In genomic region chr20:45822863-45823262, GRCh38 we compare ENCODE assay signal across 9 cellular contexts. TPM values are rescaled to one million over a fixed set of nuclear protein-coding genes. Genes with fewer than 3 reads are reported as not detected.
DNase-seq lines count a peak whose midpoint lies in the region; ATAC-seq, FAIRE-seq and TF ChIP-seq lines count a peak whose summit lies in the region.
"Had no signal": no experiment of that assay in that cellular context is flagged by ENCODE, and none has a peak within 500 bp of the region (broad histone marks: within the 10 kb centered on the region; RNA-seq: fewer than 3 reads in every experiment).

No MANE protein-coding gene starts in this region.

- TF ChIP-seq RAD21 in K562 (CRISPR knock-in tag; conservative IDR thresholded peaks at IDR 0.05 in 1 of 2, IDR thresholded peaks at IDR 0.05 in 1 of 2): no peak

- H2AFZ ChIP-seq in K562 (ENCODE audit: low read depth, low read length): no peak overlapping the region

- intact Hi-C loops in K562 (cut with micrococcal nuclease): no loop called here
- intact Hi-C loops in naive thymus-derived CD4-positive, alpha-beta T cell (cut with micrococcal nuclease): no loop called here

- peaks cover 12 to 27% (median 19%) of the 10 kb centered on the region in 4 donors for H3K4me1 Mint-ChIP-seq in naive thymus-derived CD8-positive, alpha-beta T cell
- H3K4me1 Mint-ChIP-seq in naive thymus-derived CD4-positive, alpha-beta T cell: peaks cover 12 to 26% (median 19%) of the 10 kb centered on the region in 7 donors

- H3K27me3 ChIP-seq in K562 (ENCODE audit: control insufficient read depth in 2 of 2, insufficient read depth in 2 of 2, low read length in 2 of 2): peaks cover 0 to 4% of the 10 kb centered on the region in 2 experiments; a peak in 1 of 5 replicates
- peaks cover 3 to 10% of the 10 kb centered on the region in 2 donors for H3K27me3 ChIP-seq in naive thymus-derived CD4-positive, alpha-beta T cell (ENCODE audit: control insufficient read depth in 2 of 2, insufficient read depth in 2 of 2, low read length in 2 of 2)

- H3K4me3 Mint-ChIP-seq in naive thymus-derived CD8-positive, alpha-beta T cell: peak overlapping the region in 7 of 10 donors; percentile 15 to 86 (median 41)
- H3K4me3 Mint-ChIP-seq in naive thymus-derived CD4-positive, alpha-beta T cell: peak overlapping the region in 4 of 10 donors; percentile 17 to 88 (median 33)

- no peak overlapping the region for H3K27ac Mint-ChIP-seq in naive thymus-derived CD8-positive, alpha-beta T cell
- H3K27ac Mint-ChIP-seq in naive thymus-derived CD4-positive, alpha-beta T cell: no peak overlapping the region

- in situ Hi-C loops in K562 (cut with MboI): no loop called here

- H3K27ac ChIP-seq in K562 (ENCODE audit: extremely low read depth, low read depth, low read length): no peak overlapping the region
- H3K27ac ChIP-seq in naive thymus-derived CD4-positive, alpha-beta T cell (ENCODE audit: low read depth, low read length): no peak overlapping the region

- no peak for TF ChIP-seq POLR2A in K562 (conservative IDR thresholded peaks at IDR 0.05)

- 25% methylated on average over 21 of the region's 24 CpGs for WGBS in K562 (ENCODE audit: insufficient coverage, low coverage, missing lambda C conversion rate)

- H3K4me1 ChIP-seq in K562 (replicated peaks in 1 of 2; ENCODE audit: control insufficient read depth in 2 of 2, insufficient read depth in 2 of 2, low read length in 2 of 2): peaks cover 14 to 38% of the 10 kb centered on the region in 2 experiments; a peak in 4 of 5 replicates
- peaks cover 0 to 7% of the 10 kb centered on the region in 2 donors for H3K4me1 ChIP-seq in naive thymus-derived CD4-positive, alpha-beta T cell (ENCODE audit: control insufficient read depth in 2 of 2, insufficient read depth in 2 of 2, low read length in 2 of 2)

- H3K9me1 ChIP-seq in K562 (ENCODE audit: control insufficient read depth, insufficient read depth, low read length): no peaks in the 10 kb centered on the region

- H3K9me3 ChIP-seq in K562 (replicated peaks; ENCODE audit: control insufficient read depth, insufficient read depth, low read depth, low read length): no peaks in the 10 kb centered on the region
- H3K9me3 ChIP-seq in naive thymus-derived CD4-positive, alpha-beta T cell (ENCODE audit: control insufficient read depth in 2 of 3, low read length in 3 of 3): no peaks in the 10 kb centered on the region

- H3K36me3 Mint-ChIP-seq in naive thymus-derived CD8-positive, alpha-beta T cell: peaks cover 0 to 3% (median 0%) of the 10 kb centered on the region in 3 donors
- peaks cover 0 to 2% (median 0%) of the 10 kb centered on the region in 5 donors for H3K36me3 Mint-ChIP-seq in naive thymus-derived CD4-positive, alpha-beta T cell

- H3K27me3 Mint-ChIP-seq in naive thymus-derived CD8-positive, alpha-beta T cell: peaks cover 11 to 50% (median 27%) of the 10 kb centered on the region in 5 donors
- H3K27me3 Mint-ChIP-seq in naive thymus-derived CD4-positive, alpha-beta T cell: peaks cover 22 to 36% (median 33%) of the 10 kb centered on the region in 5 donors

- H4K20me1 ChIP-seq in K562 (replicated peaks; ENCODE audit: control insufficient read depth, insufficient read depth, low read length): no peaks in the 10 kb centered on the region

- FAIRE-seq in K562 (lab: Jason Lieb, UNC): no peak

- BruUV-seq in K562 (replicated peaks; lab: Mats Ljungman, UMichigan): no TSS peak

- no peaks in the 10 kb centered on the region for H3K79me2 ChIP-seq in K562 (ENCODE audit: control insufficient read depth, insufficient read depth, low read length)

- H3K4me2 ChIP-seq in K562 (ENCODE audit: insufficient read depth, low read length): no peak overlapping the region

- peak overlapping the region in 1 of 2 experiments; percentile 72; a peak in 2 of 4 replicates for H3K9ac ChIP-seq in K562 (ENCODE audit: insufficient read depth in 1 of 2, low read depth in 2 of 2, low read length in 2 of 2)

- H3K4me3 ChIP-seq in K562: no peak overlapping the region
- H3K4me3 ChIP-seq in naive thymus-derived CD4-positive, alpha-beta T cell (ENCODE audit: low read length): no peak overlapping the region

- no peaks in the 10 kb centered on the region for H3K36me3 ChIP-seq in K562 (ENCODE audit: control insufficient read depth, insufficient read depth, low read length)
- no peaks in the 10 kb centered on the region for H3K36me3 ChIP-seq in naive thymus-derived CD4-positive, alpha-beta T cell (ENCODE audit: control insufficient read depth in 2 of 3, insufficient read depth in 3 of 3, low read length in 3 of 3)

- POLR2A ChIA-PET in K562 (lab: Yijun Ruan, JAX): interaction anchor here (0.6 to 0.9 kb wide), 4 partner anchors 8 to 1718 kb away, joined by 3 read pairs; partner anchors contain the start of gene SNX21
- POLR2A ChIA-PET in naive thymus-derived CD8-positive, alpha-beta T cell (lab: Charles Lee): interaction anchor here (0.7 to 1.6 kb wide), 3 partner anchors 10 to 116 kb away, joined by 3 read pairs; partner anchors contain the start of gene UBE2C
- POLR2A ChIA-PET in naive thymus-derived CD4-positive, alpha-beta T cell (lab: Charles Lee): no interaction called here

- ATAC-seq in K562 (no peak; the same call in 2 of the 3 replicates), HG03571 (IDR thresholded peaks at IDR 0.05; ENCODE audit: unreplicated experiment) (no peak)
- ATAC-seq in naive thymus-derived CD8-positive, alpha-beta T cell: peak in 1 of 2 donors; percentile 27
- no peak for ATAC-seq in naive thymus-derived CD4-positive, alpha-beta T cell

- TF ChIP-seq EP300 in K562 (IDR thresholded peaks at IDR 0.05; ENCODE audit: low read length): no peak

- H3K9me3 Mint-ChIP-seq in naive thymus-derived CD8-positive, alpha-beta T cell: no peaks in the 10 kb centered on the region
- H3K9me3 Mint-ChIP-seq in naive thymus-derived CD4-positive, alpha-beta T cell: no peaks in the 10 kb centered on the region

- DNase-seq in D341Med (ENCODE audit: low spot score) (peak; percentile 70), NCI-H1092 (lab: John Stamatoyannopoulos, UW) (peak; percentile 19), K562 (ENCODE audit: extremely low read depth in 1 of 4, low spot score in 3 of 4) (no peak), ecto neural progenitor cell (ENCODE audit: low spot score) (no peak)
- DNase-seq in naive thymus-derived CD8-positive, alpha-beta T cell: no peak
- DNase-seq in naive thymus-derived CD4-positive, alpha-beta T cell: no peak
- no peak for DNase-seq in activated CD4-positive, alpha-beta T cell treated with anti-CD3 and anti-CD28 coated beads for 4 hours
- DNase-seq: activated T-cell treated with anti-CD3 and anti-CD28 coated beads for 4 hours had no signal

- CTCF ChIA-PET in K562 (lab: Yijun Ruan, JAX; ENCODE audit: low intra/inter-chr PET ratio): interaction anchor here (0.6 kb wide), 1 partner anchor 39 kb away, joined by 4 read pairs; no protein-coding TSS in a partner anchor
- CTCF ChIA-PET in naive thymus-derived CD4-positive, alpha-beta T cell (lab: Charles Lee): no interaction called here

- no peak for TF ChIP-seq CTCF in K562 (IDR thresholded peaks at IDR 0.05 in 2 of 3, conservative IDR thresholded peaks at IDR 0.05 in 1 of 3; ENCODE audit: insufficient read depth in 2 of 3, low read depth in 1 of 3, low read length in 3 of 3)

RNA-seq across cellular contexts. Expression of gene TNNC2, which starts 4.2 kb away (rescaled TPM):
- total RNA-seq in K562 (2011; cell fraction: chromatin; rRNA removed; ENCODE audit: low replicate concordance): not detected in 2 replicates
- total RNA-seq in K562 (2011; cell fraction: nucleolus; rRNA removed): not detected in 2 replicates
- not detected in 2 replicates for total RNA-seq in K562 (2011; cell fraction: nucleoplasm; rRNA removed)
- total RNA-seq in K562 (2014; rRNA removed): not detected in 2 replicates
- total RNA-seq in K562 (2014; rRNA removed; fragmentation: Illumina TruSeq; extraction: Trizol): not detected in 2 replicates
- not detected in 2 replicates for total RNA-seq in K562 (2015; rRNA removed; fragmentation: Illumina TruSeq; extraction: Trizol)
- not detected in 2 replicates for total RNA-seq in K562 (2021)
- polyA plus RNA-seq in K562 (2011; rRNA removed): not detected in 2 replicates
- polyA plus RNA-seq in K562 (2011; cell fraction: cytosol; rRNA removed): not detected in 2 replicates
- 0.21 TPM in 1 of 2 replicates, not detected in the other for polyA plus RNA-seq in K562 (2011; cell fraction: nucleus; rRNA removed)
- polyA plus RNA-seq in K562 (2012): 0.12 TPM in 1 of 2 replicates, not detected in the other
- polyA plus RNA-seq in K562 (2014; fragmentation: Illumina TruSeq; extraction: Trizol): not detected in 2 replicates
- polyA plus RNA-seq in K562 (2014; fragmentation: Nextera tagmentation; extraction: Ambion mirVana): not detected
- polyA plus RNA-seq in K562 (2014; rRNA removed): not detected in 2 replicates
- not detected in 2 replicates for polyA minus RNA-seq in K562 (2011; rRNA and poly(A)+ RNA removed)
- polyA minus RNA-seq in K562 (2011; cell fraction: cytosol; rRNA and poly(A)+ RNA removed): not detected in 2 replicates
- not detected in 2 replicates for polyA minus RNA-seq in K562 (2011; cell fraction: nucleus; rRNA and poly(A)+ RNA removed)
- total RNA-seq in naive thymus-derived CD8-positive, alpha-beta T cell: under 1 TPM in 1 of 2 experiments, not detected in 1; 0.58 TPM
- polyA plus RNA-seq in naive thymus-derived CD8-positive, alpha-beta T cell: under 1 TPM in 1 of 3 donors, not detected in 2; 0.53 TPM
- 1 to 10 TPM in 1 of 5 experiments, under 1 TPM in 1, not detected in 3; 0.59 to 1.4 TPM for total RNA-seq in naive thymus-derived CD4-positive, alpha-beta T cell
- polyA plus RNA-seq in naive thymus-derived CD4-positive, alpha-beta T cell: not detected

RNA-seq across cellular contexts. Expression of gene UBE2C, which starts 10.4 kb away (rescaled TPM):
- total RNA-seq in K562 (2011; cell fraction: chromatin; rRNA removed; ENCODE audit: low replicate concordance): 3.7 and 4.6 TPM in 2 replicates
- total RNA-seq in K562 (2011; cell fraction: nucleolus; rRNA removed): 1.8 and 3.4 TPM in 2 replicates
- 1.8 and 3.6 TPM in 2 replicates for total RNA-seq in K562 (2011; cell fraction: nucleoplasm; rRNA removed)
- total RNA-seq in K562 (2014; rRNA removed) (0.41 and 0.68 TPM in 2 replicates), K562 (2014; rRNA removed; fragmentation: Illumina TruSeq; extraction: Trizol) (0.48 and 0.69 TPM in 2 replicates), K562 (2015; rRNA removed; fragmentation: Illumina TruSeq; extraction: Trizol) (0.83 and 0.98 TPM in 2 replicates), K562 (2021) (1.5 and 1.7 TPM in 2 replicates)
- polyA plus RNA-seq in K562 (2011; rRNA removed) (1.4 and 1.7 TPM in 2 replicates), K562 (2014; fragmentation: Illumina TruSeq; extraction: Trizol) (0.51 and 1.1 TPM in 2 replicates), K562 (2014; fragmentation: Nextera tagmentation; extraction: Ambion mirVana) (under 1 TPM; 0.52 to 0.63 TPM), K562 (2014; rRNA removed) (1.5 and 1.6 TPM in 2 replicates)
- 0.78 and 1.4 TPM in 2 replicates for polyA plus RNA-seq in K562 (2011; cell fraction: cytosol; rRNA removed)
- polyA plus RNA-seq in K562 (2011; cell fraction: nucleus; rRNA removed): 3.6 and 6.6 TPM in 2 replicates
- 0.68 and 0.78 TPM in 2 replicates for polyA plus RNA-seq in K562 (2012)
- not detected in 2 replicates for polyA minus RNA-seq in K562 (2011; rRNA and poly(A)+ RNA removed)
- polyA minus RNA-seq in K562 (2011; cell fraction: cytosol; rRNA and poly(A)+ RNA removed): 7.5 and 27.5 TPM in 2 replicates
- 1.9 and 5.8 TPM in 2 replicates for polyA minus RNA-seq in K562 (2011; cell fraction: nucleus; rRNA and poly(A)+ RNA removed)
- under 1 TPM in 1 of 2 experiments, not detected in 1; 0.44 TPM for total RNA-seq in naive thymus-derived CD8-positive, alpha-beta T cell
- not detected for polyA plus RNA-seq in naive thymus-derived CD8-positive, alpha-beta T cell
- 100 to 1,000 TPM in 1 of 5 experiments, under 1 TPM in 3, not detected in 1; 0.50 to 129 (median 0.75) TPM for total RNA-seq in naive thymus-derived CD4-positive, alpha-beta T cell
- polyA plus RNA-seq in naive thymus-derived CD4-positive, alpha-beta T cell: not detected

RNA-seq across cellular contexts. Expression of gene SNX21, which starts 10.7 kb away (rescaled TPM):
- total RNA-seq in K562 (2011; cell fraction: chromatin; rRNA removed; ENCODE audit: low replicate concordance): 1.0 and 1.1 TPM in 2 replicates
- 0.92 and 1.0 TPM in 2 replicates for total RNA-seq in K562 (2011; cell fraction: nucleolus; rRNA removed)
- 0.61 and 0.95 TPM in 2 replicates for total RNA-seq in K562 (2011; cell fraction: nucleoplasm; rRNA removed)
- total RNA-seq in K562 (2014; rRNA removed): 0.65 and 0.91 TPM in 2 replicates
- total RNA-seq in K562 (2014; rRNA removed; fragmentation: Illumina TruSeq; extraction: Trizol): 0.18 and 0.19 TPM in 2 replicates
- total RNA-seq in K562 (2015; rRNA removed; fragmentation: Illumina TruSeq; extraction: Trizol): 0.57 and 0.69 TPM in 2 replicates
- total RNA-seq in K562 (2021): 0.65 and 1.2 TPM in 2 replicates
- 0.18 TPM in 2 replicates for polyA plus RNA-seq in K562 (2011; rRNA removed)
- 0.49 and 1.7 TPM in 2 replicates for polyA plus RNA-seq in K562 (2011; cell fraction: cytosol; rRNA removed)
- polyA plus RNA-seq in K562 (2011; cell fraction: nucleus; rRNA removed): 0.58 TPM in 2 replicates
- 0.83 and 2.7 TPM in 2 replicates for polyA plus RNA-seq in K562 (2012)
- polyA plus RNA-seq in K562 (2014; fragmentation: Illumina TruSeq; extraction: Trizol): 0.22 and 0.26 TPM in 2 replicates
- polyA plus RNA-seq in K562 (2014; fragmentation: Nextera tagmentation; extraction: Ambion mirVana): under 1 TPM; 0.10 to 0.42 TPM
- polyA plus RNA-seq in K562 (2014; rRNA removed): 0.58 and 1.2 TPM in 2 replicates
- 0.06 and 0.07 TPM in 2 replicates for polyA minus RNA-seq in K562 (2011; rRNA and poly(A)+ RNA removed)
- 0.91 TPM in 1 of 2 replicates, not detected in the other for polyA minus RNA-seq in K562 (2011; cell fraction: cytosol; rRNA and poly(A)+ RNA removed)
- 0.56 and 0.67 TPM in 2 replicates for polyA minus RNA-seq in K562 (2011; cell fraction: nucleus; rRNA and poly(A)+ RNA removed)
- 1 to 10 TPM; 1.3 to 1.8 TPM for total RNA-seq in naive thymus-derived CD8-positive, alpha-beta T cell
- polyA plus RNA-seq in naive thymus-derived CD8-positive, alpha-beta T cell: 1 to 10 TPM in 2 of 3 donors, under 1 TPM in 1; 0.30 to 2.2 (median 1.4) TPM
- total RNA-seq in naive thymus-derived CD4-positive, alpha-beta T cell: 1 to 10 TPM in 3 of 5 experiments, under 1 TPM in 2; 0.93 to 4.9 (median 1.5) TPM
- 1 to 10 TPM in 1 of 2 donors, under 1 TPM in 1; 0.30 to 1.1 TPM for polyA plus RNA-seq in naive thymus-derived CD4-positive, alpha-beta T cell

RNA-seq across cellular contexts. Expression of gene DNTTIP1, which starts 31.1 kb away (rescaled TPM):
- total RNA-seq in K562 (2011; cell fraction: chromatin; rRNA removed; ENCODE audit: low replicate concordance): 15.1 and 26.7 TPM in 2 replicates
- total RNA-seq in K562 (2011; cell fraction: nucleolus; rRNA removed): 13.7 and 19.7 TPM in 2 replicates
- total RNA-seq in K562 (2011; cell fraction: nucleoplasm; rRNA removed): 15.3 and 22.2 TPM in 2 replicates
- 27.4 and 27.9 TPM in 2 replicates for total RNA-seq in K562 (2014; rRNA removed)
- total RNA-seq in K562 (2014; rRNA removed; fragmentation: Illumina TruSeq; extraction: Trizol): 13.8 and 15.8 TPM in 2 replicates
- 17.8 and 18.0 TPM in 2 replicates for total RNA-seq in K562 (2015; rRNA removed; fragmentation: Illumina TruSeq; extraction: Trizol)
- 28.1 and 30.0 TPM in 2 replicates for total RNA-seq in K562 (2021)
- 33.3 and 37.9 TPM in 2 replicates for polyA plus RNA-seq in K562 (2011; rRNA removed)
- 38.3 and 40.4 TPM in 2 replicates for polyA plus RNA-seq in K562 (2011; cell fraction: cytosol; rRNA removed)
- 22.9 and 27.7 TPM in 2 replicates for polyA plus RNA-seq in K562 (2011; cell fraction: nucleus; rRNA removed)
- 30.0 and 36.6 TPM in 2 replicates for polyA plus RNA-seq in K562 (2012)
- 39.8 and 46.3 TPM in 2 replicates for polyA plus RNA-seq in K562 (2014; fragmentation: Illumina TruSeq; extraction: Trizol)
- polyA plus RNA-seq in K562 (2014; fragmentation: Nextera tagmentation; extraction: Ambion mirVana): 10 to 100 TPM in 1 of 2 experiments, 1 to 10 TPM in 1; 8.6 to 11.1 TPM
- 55.9 and 58.8 TPM in 2 replicates for polyA plus RNA-seq in K562 (2014; rRNA removed)
- polyA minus RNA-seq in K562 (2011; rRNA and poly(A)+ RNA removed): 24.8 and 25.8 TPM in 2 replicates
- 12.1 and 12.9 TPM in 2 replicates for polyA minus RNA-seq in K562 (2011; cell fraction: cytosol; rRNA and poly(A)+ RNA removed)
- 7.1 and 12.2 TPM in 2 replicates for polyA minus RNA-seq in K562 (2011; cell fraction: nucleus; rRNA and poly(A)+ RNA removed)
- total RNA-seq in naive thymus-derived CD8-positive, alpha-beta T cell: 10 to 100 TPM; 18.5 to 26.3 TPM
- 10 to 100 TPM; 26.3 to 41.2 (median 29.5) TPM for polyA plus RNA-seq in naive thymus-derived CD8-positive, alpha-beta T cell
- 10 to 100 TPM; 13.1 to 31.7 (median 18.8) TPM for total RNA-seq in naive thymus-derived CD4-positive, alpha-beta T cell
- 10 to 100 TPM; 39.2 to 40.3 TPM for polyA plus RNA-seq in naive thymus-derived CD4-positive, alpha-beta T cell

RNA-seq across cellular contexts. Expression of gene WFDC3, which starts 31.2 kb away (rescaled TPM):
- not detected in 2 replicates for total RNA-seq in K562 (2011; cell fraction: chromatin; rRNA removed; ENCODE audit: low replicate concordance)
- not detected in 2 replicates for total RNA-seq in K562 (2011; cell fraction: nucleolus; rRNA removed)
- 0.44 TPM in 1 of 2 replicates, not detected in the other for total RNA-seq in K562 (2011; cell fraction: nucleoplasm; rRNA removed)
- total RNA-seq in K562 (2014; rRNA removed): not detected in 2 replicates
- total RNA-seq in K562 (2014; rRNA removed; fragmentation: Illumina TruSeq; extraction: Trizol): not detected in 2 replicates
- not detected in 2 replicates for total RNA-seq in K562 (2015; rRNA removed; fragmentation: Illumina TruSeq; extraction: Trizol)
- total RNA-seq in K562 (2021): 0.45 TPM in 1 of 2 replicates, not detected in the other
- polyA plus RNA-seq in K562 (2011; rRNA removed): not detected in 2 replicates
- polyA plus RNA-seq in K562 (2011; cell fraction: cytosol; rRNA removed): not detected in 2 replicates
- 0.21 TPM in 2 replicates for polyA plus RNA-seq in K562 (2011; cell fraction: nucleus; rRNA removed)
- not detected in 2 replicates for polyA plus RNA-seq in K562 (2012)
- polyA plus RNA-seq in K562 (2014; fragmentation: Illumina TruSeq; extraction: Trizol): not detected in 2 replicates
- under 1 TPM in 1 of 2 experiments, not detected in 1; 0.28 TPM for polyA plus RNA-seq in K562 (2014; fragmentation: Nextera tagmentation; extraction: Ambion mirVana)
- 0.85 TPM in 1 of 2 replicates, not detected in the other for polyA plus RNA-seq in K562 (2014; rRNA removed)
- not detected in 2 replicates for polyA minus RNA-seq in K562 (2011; rRNA and poly(A)+ RNA removed)
- polyA minus RNA-seq in K562 (2011; cell fraction: cytosol; rRNA and poly(A)+ RNA removed): not detected in 2 replicates
- not detected in 2 replicates for polyA minus RNA-seq in K562 (2011; cell fraction: nucleus; rRNA and poly(A)+ RNA removed)
- total RNA-seq in naive thymus-derived CD8-positive, alpha-beta T cell: not detected
- polyA plus RNA-seq in naive thymus-derived CD8-positive, alpha-beta T cell: under 1 TPM in 1 of 3 donors, not detected in 2; 0.73 TPM
- not detected for total RNA-seq in naive thymus-derived CD4-positive, alpha-beta T cell
- not detected for polyA plus RNA-seq in naive thymus-derived CD4-positive, alpha-beta T cell

Comparison
In these comparisons a context has a peak if more than half of its experiments do, and no peak if none do; other contexts are left out.
1. DNase-seq: peak in D341Med (single experiment) and NCI-H1092 (single experiment); none in K562 (0 of 4), naive thymus-derived CD8-positive, alpha-beta T cell (0 of 10), naive thymus-derived CD4-positive, alpha-beta T cell (0 of 9), activated CD4-positive, alpha-beta T cell treated with anti-CD3 and anti-CD28 coated beads for 4 hours (0 of 2) and ecto neural progenitor cell (single experiment).